24 cellular contexts compared by ENCODE assay signal in the genomic region with DNA sequence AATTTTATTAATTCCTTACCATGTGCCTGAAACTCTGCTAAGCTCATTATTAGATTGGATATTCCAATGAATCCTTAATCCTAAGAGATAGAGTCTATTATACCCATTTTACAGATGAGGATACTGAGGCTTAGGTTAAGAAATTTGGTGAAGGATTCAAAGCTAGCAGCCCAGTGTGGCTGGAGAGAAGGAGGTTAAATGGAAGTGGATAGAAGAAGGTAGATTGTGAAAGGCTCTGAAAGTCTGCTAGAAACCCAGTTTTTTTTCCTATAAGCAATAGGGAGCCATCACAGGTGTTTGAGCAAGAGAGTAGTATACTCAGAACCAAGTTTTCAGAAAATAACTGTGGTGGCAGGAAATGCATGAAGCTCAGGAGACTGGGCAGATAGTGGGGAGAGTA.
DNase-seq lines count a peak whose midpoint lies in the region; ATAC-seq, FAIRE-seq and TF ChIP-seq lines count a peak whose summit lies in the region.
"Had no signal": no experiment of that assay in that cellular context is flagged by ENCODE, and none has a peak within 500 bp of the region (broad histone marks: within the 10 kb centered on the region; RNA-seq: fewer than 3 reads in every experiment).

No MANE protein-coding gene starts in this region.

- H3K27me3 ChIP-seq in HepG2 (ENCODE audit: control insufficient read depth in 1 of 2, insufficient read depth in 2 of 2, low read length in 2 of 2) (no peaks in the 10 kb centered on the region; a peak in 1 of 5 replicates), right lobe of liver (no peaks in the 10 kb centered on the region), H1 (replicated peaks in 1 of 4; ENCODE audit: control insufficient read depth in 3 of 4, extremely low read depth in 1 of 4, insufficient read depth in 3 of 4, low read length in 3 of 4) (no peaks in the 10 kb centered on the region), thyroid gland (no peaks in the 10 kb centered on the region), left lung (no peaks in the 10 kb centered on the region), osteoblast (ENCODE audit: insufficient read depth, low read length) (no peaks in the 10 kb centered on the region)
- H3K27me3 ChIP-seq: BE2C; BLaER1 treated with 17β-estradiol and CSF1 and Interleukin-3, amounts not matched to agents 10 nM and 100 nM had no signal

- H4K20me1 ChIP-seq in HepG2 (ENCODE audit: insufficient read depth, low read length) (no peaks in the 10 kb centered on the region), H1 (replicated peaks in 1 of 2; ENCODE audit: control insufficient read depth in 1 of 2, insufficient read depth in 2 of 2, low read length in 2 of 2) (no peaks in the 10 kb centered on the region), osteoblast (ENCODE audit: insufficient read depth, low read length) (no peaks in the 10 kb centered on the region)
- H4K20me1 ChIP-seq: BLaER1 treated with 17β-estradiol and CSF1 and Interleukin-3, amounts not matched to agents 10 nM and 100 nM had no signal

- H3K4ac ChIP-seq in H1 (replicated peaks; ENCODE audit: insufficient read length, low read depth, low read length), result no peak overlapping the region

- no peaks in the 10 kb centered on the region for H3K23me2 ChIP-seq in H1 (ENCODE audit: low read depth, low read length)

- H2BK12ac ChIP-seq in H1 (ENCODE audit: low read depth, low read length), result peak overlapping the region; percentile 41; the same call in 1 of the 2 replicates

- H2BK5ac ChIP-seq in H1 (ENCODE audit: low read depth, low read length), result 0 out of 2 replicates have a peak overlapping the region, but pooled peaks have one; percentile 80

- no peak for DNase-seq in HepG2 (ENCODE audit: low spot score)
- no peak for DNase-seq in right lobe of liver
- DNase-seq in H1 (ENCODE audit: low read depth in 1 of 2, low spot score in 2 of 2), result no peak
- DNase-seq in thyroid gland, result no peak
- no peak for DNase-seq in left lung
- DNase-seq in osteoblast (ENCODE audit: insufficient read length, low spot score, missing footprints), result no peak
- DNase-seq: ACHN; AML-193; BE2C; CD4-positive, alpha-beta T cell; CD8-positive, alpha-beta memory T cell; DMS 273 treated with DMSO at 0.1 percent for 48 hours; DMS79; EL; GDM1 had no signal

- H2BK15ac ChIP-seq in H1 (ENCODE audit: low read length), result no peak overlapping the region

- H3K4me3 ChIP-seq in HepG2 (replicated peaks in 1 of 3; ENCODE audit: insufficient read depth in 1 of 3, low read depth in 2 of 3, low read length in 3 of 3) (no peak overlapping the region), right lobe of liver (no peak overlapping the region), H1 (ENCODE audit: extremely low read depth in 1 of 4, insufficient read depth in 2 of 4, low read depth in 3 of 4, low read length in 4 of 4) (no peak overlapping the region), thyroid gland (replicated peaks in 1 of 3) (no peak overlapping the region), left lung (no peak overlapping the region), osteoblast (ENCODE audit: insufficient read depth, low read length) (no peak overlapping the region)
- H3K4me3 ChIP-seq: BLaER1 treated with 17β-estradiol and CSF1 and Interleukin-3, amounts not matched to agents 10 nM and 100 nM; GM12878; GM23338; HAP-1 had no signal

- no peak overlapping the region for H3K18ac ChIP-seq in H1 (ENCODE audit: extremely low read depth, low read length)

- no peak for TF ChIP-seq RAD21 in HepG2 (CRISPR knock-in tag; IDR thresholded peaks at IDR 0.05)
- no peak for TF ChIP-seq RAD21 in H1 (IDR thresholded peaks at IDR 0.05 in 1 of 2, conservative IDR thresholded peaks at IDR 0.05 in 1 of 2; ENCODE audit: low read depth in 2 of 2, low read length in 2 of 2)

- no peak overlapping the region for H2AFZ ChIP-seq in HepG2 (ENCODE audit: low read length)
- no peak overlapping the region for H2AFZ ChIP-seq in H1 (ENCODE audit: low read length)
- H2AFZ ChIP-seq in osteoblast (ENCODE audit: low read length), result no peak overlapping the region
- H2AFZ ChIP-seq: GM23338 had no signal

- no peak overlapping the region for H4K5ac ChIP-seq in H1 (ENCODE audit: insufficient read length, low read depth, low read length)

- no peak overlapping the region for H2BK20ac ChIP-seq in H1 (ENCODE audit: low read length)

- BruUV-seq in HepG2 (replicated peaks; lab: Mats Ljungman, UMichigan), result no TSS peak

- H3K23ac ChIP-seq in H1 (ENCODE audit: insufficient read length), result no peak overlapping the region

- no peaks in the 10 kb centered on the region for H3K79me2 ChIP-seq in HepG2 (ENCODE audit: insufficient read depth, low read length)
- H3K79me2 ChIP-seq in H1 (ENCODE audit: control insufficient read depth in 1 of 2, insufficient read depth in 2 of 2, low read length in 2 of 2), result no peaks in the 10 kb centered on the region
- H3K79me2 ChIP-seq in osteoblast (ENCODE audit: insufficient read depth, low read length), result no peaks in the 10 kb centered on the region

- H3K4me1 ChIP-seq in HepG2 (ENCODE audit: insufficient read depth, low read length), result 0 out of 2 replicates have a peak, but pooled peaks cover 7% of the 10 kb centered on the region
- no peaks in the 10 kb centered on the region for H3K4me1 ChIP-seq in right lobe of liver
- peaks cover 0 to 3% (median 3%) of the 10 kb centered on the region in 4 experiments; a peak in 2 of 7 replicates for H3K4me1 ChIP-seq in H1 (replicated peaks in 1 of 4; ENCODE audit: control insufficient read depth in 3 of 4, insufficient read depth in 4 of 4, low read length in 3 of 4)
- peaks cover 33 to 67% of the 10 kb centered on the region in 2 donors for H3K4me1 ChIP-seq in thyroid gland
- H3K4me1 ChIP-seq in left lung, result no peaks in the 10 kb centered on the region
- H3K4me1 ChIP-seq in osteoblast (ENCODE audit: insufficient read depth, low read length), result no peaks in the 10 kb centered on the region
- H3K4me1 ChIP-seq: BE2C; BLaER1 treated with 17β-estradiol and CSF1 and Interleukin-3, amounts not matched to agents 10 nM and 100 nM had no signal

- H3K27ac ChIP-seq in HepG2 (ENCODE audit: extremely low read length, insufficient read depth, low read length) (no peak overlapping the region), right lobe of liver (no peak overlapping the region), H1 (ENCODE audit: low read depth, low read length) (no peak overlapping the region), thyroid gland (peak overlapping the region; percentile 40 to 85 (median 84)), left lung (no peak overlapping the region), osteoblast (ENCODE audit: low read depth, low read length) (no peak overlapping the region)
- H3K27ac ChIP-seq: 22Rv1; BLaER1 treated with 17β-estradiol and CSF1 and Interleukin-3, amounts not matched to agents 10 nM and 100 nM had no signal

- CTCF ChIA-PET in HepG2 (lab: Yijun Ruan, JAX; ENCODE audit: low intra/inter-chr PET ratio, low total read pairs) (no interaction called here), H1 (lab: Charles Lee; ENCODE audit: partially characterized antibody) (interaction anchor here (0.6 to 2.3 kb wide), 2 partner anchors 9 to 1157 kb away, joined by 3 to 21 read pairs; no protein-coding TSS in a partner anchor)

- no peak overlapping the region for H4K91ac ChIP-seq in H1 (replicated peaks; ENCODE audit: insufficient read length, low read length)

- POLR2A ChIA-PET in HepG2 (lab: Yijun Ruan, JAX), result no interaction called here
- POLR2A ChIA-PET in H1 (lab: Charles Lee; ENCODE audit: partially characterized antibody), result interaction anchor here (1.4 kb wide), 1 partner anchor 119 kb away, joined by 3 read pairs; no protein-coding TSS in a partner anchor

- intact Hi-C loops in HepG2 (cut with micrococcal nuclease; ENCODE audit: unreplicated experiment) (no loop called here), right lobe of liver (cut with DNase I) (no loop called here), thyroid gland (cut with DNase I) (no loop called here), left lung (cut with DNase I) (no loop called here)

- no peak overlapping the region for H3K4me2 ChIP-seq in HepG2 (ENCODE audit: low read depth, low read length)
- no peak overlapping the region for H3K4me2 ChIP-seq in H1 (ENCODE audit: insufficient read depth in 1 of 2, low read depth in 2 of 2, low read length in 2 of 2)
- no peak overlapping the region for H3K4me2 ChIP-seq in osteoblast (ENCODE audit: insufficient read depth, low read length)
- H3K4me2 ChIP-seq: BLaER1 treated with 17β-estradiol and CSF1 and Interleukin-3, amounts not matched to agents 10 nM and 100 nM; GM23338 had no signal

- no peak overlapping the region for H4K8ac ChIP-seq in H1 (ENCODE audit: extremely low read depth, insufficient read depth, low read length)

- H3K9ac ChIP-seq in HepG2 (ENCODE audit: insufficient read depth, low read depth, low read length), result no peak overlapping the region
- H3K9ac ChIP-seq in H1 (replicated peaks in 1 of 4; ENCODE audit: extremely low read depth in 1 of 4, low read depth in 3 of 4, low read length in 3 of 4), result no peak overlapping the region
- H3K9ac ChIP-seq: BLaER1 treated with 17β-estradiol and CSF1 and Interleukin-3, amounts not matched to agents 10 nM and 100 nM had no signal

- H3K79me1 ChIP-seq in H1 (ENCODE audit: low read depth, low read length), result no peaks in the 10 kb centered on the region

- H2BK120ac ChIP-seq in H1 (replicated peaks; ENCODE audit: low read depth, low read length), result no peak overlapping the region

- H2AK5ac ChIP-seq in H1 (ENCODE audit: low read depth, low read length), result peak overlapping the region; percentile 85; the same call in 1 of the 2 replicates

- H3K14ac ChIP-seq in H1 (ENCODE audit: insufficient read length), result no peak overlapping the region

- no peak for TF ChIP-seq EP300 in HepG2 (IDR thresholded peaks at IDR 0.05; ENCODE audit: low read depth in 2 of 2, low read length in 2 of 2)
- no peak for TF ChIP-seq EP300 in HepG2 (CRISPR knock-in tag; IDR thresholded peaks at IDR 0.05; ENCODE audit: borderline replicate concordance)
- no peak for TF ChIP-seq EP300 in H1 (IDR thresholded peaks at IDR 0.05; ENCODE audit: borderline replicate concordance in 1 of 2, low read depth in 2 of 2, low read length in 2 of 2)

- TF ChIP-seq POLR2A in HepG2 (IDR thresholded peaks at IDR 0.05; ENCODE audit: insufficient read depth in 1 of 2, low read depth in 2 of 2, low read length in 2 of 2) (no peak), right lobe of liver (IDR thresholded peaks at IDR 0.05) (no peak), H1 (IDR thresholded peaks at IDR 0.05; ENCODE audit: control extremely low read depth in 1 of 2, low read depth in 2 of 2, low read length in 2 of 2) (no peak), thyroid gland (IDR thresholded peaks at IDR 0.05) (no peak)

- no peak for TF ChIP-seq CTCF in HepG2 (CRISPR knock-in tag; IDR thresholded peaks at IDR 0.05)
- no peak for TF ChIP-seq CTCF in right lobe of liver (IDR thresholded peaks at IDR 0.05)
- TF ChIP-seq CTCF in H1 (IDR thresholded peaks at IDR 0.05; ENCODE audit: control extremely low read depth in 1 of 3, insufficient read depth in 1 of 3, low read depth in 1 of 3, low read length in 3 of 3), result no peak
- TF ChIP-seq CTCF in thyroid gland (IDR thresholded peaks at IDR 0.05), result no peak
- TF ChIP-seq CTCF in left lung (IDR thresholded peaks at IDR 0.05), result no peak
- no peak for TF ChIP-seq CTCF in osteoblast (IDR thresholded peaks at IDR 0.05; ENCODE audit: extremely low read depth, low read depth, low read length)

- no peak for FAIRE-seq in HepG2 (lab: Jason Lieb, UNC)
- no peak for FAIRE-seq in H1 (lab: Jason Lieb, UNC)
- FAIRE-seq: A204.1, D721Med, GM12878, GM19239, H54 had no signal

- H3K56ac ChIP-seq in H1 (replicated peaks; ENCODE audit: insufficient read length, low read depth, low read length), result no peak overlapping the region

- H3K9me3 ChIP-seq in HepG2 (ENCODE audit: low read length) (no peaks in the 10 kb centered on the region), right lobe of liver (no peaks in the 10 kb centered on the region), H1 (ENCODE audit: insufficient read depth in 2 of 2, low read depth in 1 of 2, low read length in 1 of 2) (peaks cover 9 to 14% of the 10 kb centered on the region in 2 experiments; a peak in 3 of 4 replicates), thyroid gland (no peaks in the 10 kb centered on the region), left lung (no peaks in the 10 kb centered on the region), osteoblast (ENCODE audit: low read depth, low read length) (no peaks in the 10 kb centered on the region)
- H3K9me3 ChIP-seq: BE2C, HAP-1 had no signal

- in situ Hi-C loops in HepG2 (cut with HindIII; ENCODE audit: extremely low pct_ligation_motif_present, low pct_unique_long_range_greater_than_20kb), result no loop called here

- H3K36me3 ChIP-seq in HepG2 (replicated peaks in 1 of 2; ENCODE audit: control insufficient read depth in 1 of 2, insufficient read depth in 2 of 2, low read length in 2 of 2), result no peaks in the 10 kb centered on the region
- no peaks in the 10 kb centered on the region for H3K36me3 ChIP-seq in right lobe of liver
- peaks cover 0 to 15% (median 5%) of the 10 kb centered on the region in 4 experiments; a peak in 3 of 8 replicates for H3K36me3 ChIP-seq in H1 (ENCODE audit: control insufficient read depth in 2 of 4, insufficient read depth in 4 of 4, low read length in 3 of 4)
- no peaks in the 10 kb centered on the region for H3K36me3 ChIP-seq in thyroid gland
- no peaks in the 10 kb centered on the region for H3K36me3 ChIP-seq in left lung
- no peaks in the 10 kb centered on the region for H3K36me3 ChIP-seq in osteoblast (ENCODE audit: insufficient read depth, low read length)
- H3K36me3 ChIP-seq: BE2C; BLaER1 treated with 17β-estradiol and CSF1 and Interleukin-3, amounts not matched to agents 10 nM and 100 nM; HAP-1 had no signal

- ATAC-seq in HepG2 (no peak), right lobe of liver (no peak), left lung (no peak)
- ATAC-seq: GM12878, GM23338 had no signal

Comparison
In these comparisons a context has a peak if more than half of its experiments do, and no peak if none do; other contexts are left out.
1. H3K27ac ChIP-seq: peak in thyroid gland (3 of 3); none in HepG2 (single experiment), right lobe of liver (0 of 3), H1 (single experiment), left lung (0 of 2) and osteoblast (single experiment).